ENCODE assay signal across 1 cellular context in genomic region chr16:69724981-69725479, GRCh38.
TF ChIP-seq lines count a peak whose summit lies in the region.

No MANE protein-coding gene starts in this region.

TF ChIP-seq in endothelial cell of umbilical vein, 7 proteins besides CTCF, POLR2A, EP300 and RAD21 (continued from another document):
- no peak for TF ChIP-seq MAX (IDR thresholded peaks at IDR 0.05; ENCODE audit: insufficient read depth, insufficient read length)
